8 cellular contexts compared by ENCODE assay signal in the genomic region with DNA sequence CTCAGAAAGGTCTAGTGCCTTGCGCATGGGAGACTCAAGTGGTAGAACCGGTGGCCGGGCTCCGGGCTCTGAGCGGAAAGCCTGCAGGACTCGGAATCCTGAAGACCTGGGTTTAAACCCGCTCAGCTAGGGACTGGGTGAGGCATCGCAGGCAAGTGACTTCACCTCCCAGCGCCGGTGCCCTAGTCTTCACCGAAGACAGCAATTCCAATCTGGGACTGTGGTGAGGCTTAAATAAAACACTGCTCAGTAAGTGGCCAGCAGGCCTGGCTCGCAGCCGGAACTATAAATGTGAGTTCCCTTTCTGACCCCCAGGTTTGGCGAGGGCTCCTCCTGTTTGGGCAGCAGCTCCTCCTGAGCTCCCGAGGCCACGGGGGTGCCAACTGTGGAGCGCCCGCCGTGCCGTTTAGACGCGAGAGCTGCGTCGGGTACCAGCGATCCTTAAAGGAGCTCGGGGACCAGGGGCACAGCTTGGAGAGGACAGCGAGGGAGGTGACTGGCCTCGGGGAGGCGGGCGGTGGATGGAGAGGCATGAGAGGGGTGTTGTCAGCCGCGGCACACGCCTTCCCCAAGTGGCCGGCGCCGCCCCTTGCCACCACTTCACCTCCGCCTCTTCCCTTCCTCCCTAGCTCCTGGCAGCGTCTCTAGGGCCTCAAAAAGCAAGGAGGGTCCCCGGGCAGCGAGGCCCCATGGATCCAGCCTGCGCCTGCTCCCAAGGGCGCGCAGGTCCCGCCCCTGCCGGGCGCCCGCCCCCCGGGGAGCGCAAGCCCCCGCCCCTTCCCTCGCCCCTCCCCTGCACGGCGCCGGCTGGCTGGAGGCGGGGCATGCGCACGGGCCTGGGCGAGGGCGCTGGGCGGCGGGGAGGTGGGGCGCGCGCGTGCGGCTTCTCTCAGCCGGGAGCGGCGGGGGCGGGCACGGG. TPM values are rescaled to one million over a fixed set of nuclear protein-coding genes. Genes with fewer than 3 reads are reported as not detected.
DNase-seq lines count a peak whose midpoint lies in the region; ATAC-seq and TF ChIP-seq lines count a peak whose summit lies in the region.

No MANE protein-coding gene starts in this region.

- in situ Hi-C loops in SK-MEL-5 (cut with HindIII; ENCODE audit: low pct_unique_long_range_greater_than_20kb, low sequenced_read_pairs) = no loop called here

- H3K9me2 ChIP-seq in MM.1S (replicated peaks; ENCODE audit: insufficient read depth, low read length) = no peaks in the 10 kb centered on the region

- no peaks in the 10 kb centered on the region for H3K36me3 Mint-ChIP-seq in activated naive CD4-positive, alpha-beta T cell treated with anti-CD3 and anti-CD28 coated beads for 36 hours (ENCODE audit: low read depth)

- H3K36me3 ChIP-seq in HEK293 (ENCODE audit: control insufficient read depth in 2 of 2, insufficient read depth in 1 of 2, low read length in 2 of 2) = no peaks in the 10 kb centered on the region
- H3K36me3 ChIP-seq in MM.1S (replicated peaks; ENCODE audit: insufficient read depth, low read length) = no peaks in the 10 kb centered on the region
- no peaks in the 10 kb centered on the region for H3K36me3 ChIP-seq in gastroesophageal sphincter

- POLR2A ChIA-PET in HEK293 (lab: Yijun Ruan, JAX) = interaction anchor here (0.6 to 1.1 kb wide), 2 partner anchors 9 to 914 kb away, joined by 3 to 5 read pairs; no protein-coding TSS in a partner anchor

- H3F3A ChIP-seq in MM.1S (ENCODE audit: insufficient read depth, low read length) = peaks cover 13% of the 10 kb centered on the region

- peak; percentile 63 to 81 for TF ChIP-seq POLR2A in gastroesophageal sphincter (IDR thresholded peaks at IDR 0.05)

- peak; percentile 53; the same call in 1 of the 2 replicates for TF ChIP-seq CTCF in HEK293 (tag by site-specific recombination; IDR thresholded peaks at IDR 0.05)
- TF ChIP-seq CTCF in MM.1S (IDR thresholded peaks at IDR 0.05; ENCODE audit: low read length) = no peak
- peak in 2 of 4 experiments; percentile 30 to 51 for TF ChIP-seq CTCF in gastroesophageal sphincter (IDR thresholded peaks at IDR 0.05)

- H3K79me2 ChIP-seq in MM.1S (ENCODE audit: low read length) = peaks cover 37% of the 10 kb centered on the region

- H3K27me3 Mint-ChIP-seq in activated naive CD4-positive, alpha-beta T cell treated with anti-CD3 and anti-CD28 coated beads for 36 hours (ENCODE audit: low read depth) = peaks cover 45% of the 10 kb centered on the region

- H4K20me1 ChIP-seq in MM.1S (ENCODE audit: insufficient read depth, low read length) = no peaks in the 10 kb centered on the region

- no peaks in the 10 kb centered on the region for H3K27me3 ChIP-seq in MM.1S (replicated peaks; ENCODE audit: insufficient read depth, low read length)
- no peaks in the 10 kb centered on the region for H3K27me3 ChIP-seq in gastroesophageal sphincter

- peak overlapping the region; percentile 80 for H3K4me3 Mint-ChIP-seq in activated naive CD4-positive, alpha-beta T cell treated with anti-CD3 and anti-CD28 coated beads for 36 hours

- H2AFZ ChIP-seq in MM.1S (ENCODE audit: low read length) = peak overlapping the region; percentile 71

- peaks cover 12% of the 10 kb centered on the region for H3K4me1 Mint-ChIP-seq in activated naive CD4-positive, alpha-beta T cell treated with anti-CD3 and anti-CD28 coated beads for 36 hours (ENCODE audit: low read depth)

- H3K4me3 ChIP-seq in HEK293 (ENCODE audit: low read depth, low read length) (peak overlapping the region; percentile 43), MM.1S (ENCODE audit: low read length) (peak overlapping the region; percentile 74), gastroesophageal sphincter (peak overlapping the region; percentile 43 to 84)

- H3K9ac ChIP-seq in MM.1S (ENCODE audit: low read length) = peak overlapping the region; percentile 41; the same call in 1 of the 2 replicates

- ATAC-seq in gastroesophageal sphincter = peak; percentile 91

- H3K9me3 ChIP-seq in HEK293 (ENCODE audit: control insufficient read depth, insufficient read depth, low read depth, low read length) (no peaks in the 10 kb centered on the region), MM.1S (replicated peaks; ENCODE audit: insufficient read depth, low read length) (no peaks in the 10 kb centered on the region), gastroesophageal sphincter (no peaks in the 10 kb centered on the region)

- CTCF ChIA-PET in HEK293 (lab: Yijun Ruan, JAX) = interaction anchor here (4.0 kb wide), 1 partner anchor 283 kb away, joined by 13 read pairs; no protein-coding TSS in a partner anchor
- CTCF ChIA-PET in activated naive CD4-positive, alpha-beta T cell treated with anti-CD3 and anti-CD28 coated beads for 36 hours (lab: Charles Lee) = interaction anchor here (1.3 kb wide), 1 partner anchor 279 kb away, joined by 3 read pairs; no protein-coding TSS in a partner anchor

- H3K27ac ChIP-seq in HEK293 (ENCODE audit: extremely low read depth, low read depth, low read length) (peak overlapping the region; percentile 57; the same call in 1 of the 2 replicates), MM.1S (ENCODE audit: low read length) (peak overlapping the region; percentile 24; the same call in 1 of the 2 replicates), gastroesophageal sphincter (peak overlapping the region; percentile 80 to 95 (median 91)), substantia nigra (ENCODE audit: low read depth, low read length, poor library complexity, severe bottlenecking) (peak overlapping the region; percentile 82)

- TF ChIP-seq EP300 in gastroesophageal sphincter (IDR thresholded peaks at IDR 0.05) = no peak

- H3K27ac Mint-ChIP-seq in activated naive CD4-positive, alpha-beta T cell treated with anti-CD3 and anti-CD28 coated beads for 36 hours = no peak overlapping the region

- H3K4me2 ChIP-seq in MM.1S (ENCODE audit: low read depth, low read length) = peak overlapping the region; percentile 97

- WGBS in gastroesophageal sphincter (ENCODE audit: low coverage in 1 of 2), 2 donors = 0 to 5% methylated on average over 9 to 10 of the region's 71 CpGs

- H3K4me1 ChIP-seq in HEK293 (ENCODE audit: control insufficient read depth, insufficient read depth, low read length) = peaks cover 6% of the 10 kb centered on the region
- peaks cover 18% of the 10 kb centered on the region for H3K4me1 ChIP-seq in MM.1S (ENCODE audit: low read length)
- H3K4me1 ChIP-seq in gastroesophageal sphincter = peaks cover 0 to 55% (median 2%) of the 10 kb centered on the region in 3 donors

- intact Hi-C loops in activated naive CD4-positive, alpha-beta T cell treated with anti-CD3 and anti-CD28 coated beads for 36 hours (cut with micrococcal nuclease) = loop anchor here (1.0 to 2.0 kb wide), 6 partner anchors 51 to 1208 kb away; a partner anchor contains a TSS

- no peaks in the 10 kb centered on the region for H3K9me3 Mint-ChIP-seq in activated naive CD4-positive, alpha-beta T cell treated with anti-CD3 and anti-CD28 coated beads for 36 hours

- peak; percentile 91 for DNase-seq in ELR (ENCODE audit: low read depth)
- peak; percentile 90 for DNase-seq in MM.1S
- DNase-seq in SK-MEL-5 (ENCODE audit: low read depth, low spot score) = peak; percentile 83
- peak; percentile 82 for DNase-seq in activated naive CD4-positive, alpha-beta T cell treated with anti-CD3 and anti-CD28 coated beads for 36 hours
- DNase-seq in nucleus accumbens (lab: John Stamatoyannopoulos, UW) = peak in 54 of 56 donors; percentile 51 to 92 (median 82)
- peak; percentile 19 to 95 (median 81) for DNase-seq in substantia nigra (lab: John Stamatoyannopoulos, UW)

TF ChIP-seq in HEK293, 187 proteins besides CTCF, POLR2A, EP300 and RAD21 (continues in another document):
- no peak for TF ChIP-seq ZNF529 (tag by site-specific recombination; IDR thresholded peaks at IDR 0.05; ENCODE audit: insufficient replicate concordance)
- TF ChIP-seq, protein P1, sequence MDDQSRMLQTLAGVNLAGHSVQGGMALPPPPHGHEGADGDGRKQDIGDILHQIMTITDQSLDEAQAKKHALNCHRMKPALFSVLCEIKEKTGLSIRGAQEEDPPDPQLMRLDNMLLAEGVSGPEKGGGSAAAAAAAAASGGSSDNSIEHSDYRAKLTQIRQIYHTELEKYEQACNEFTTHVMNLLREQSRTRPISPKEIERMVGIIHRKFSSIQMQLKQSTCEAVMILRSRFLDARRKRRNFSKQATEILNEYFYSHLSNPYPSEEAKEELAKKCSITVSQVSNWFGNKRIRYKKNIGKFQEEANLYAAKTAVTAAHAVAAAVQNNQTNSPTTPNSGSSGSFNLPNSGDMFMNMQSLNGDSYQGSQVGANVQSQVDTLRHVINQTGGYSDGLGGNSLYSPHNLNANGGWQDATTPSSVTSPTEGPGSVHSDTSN (CRISPR knock-in tag; IDR thresholded peaks at IDR 0.05) = no peak
- 0 out of 2 replicates have a peak, but pooled peaks have one; percentile 54 for TF ChIP-seq ZNF501 (tag by site-specific recombination; IDR thresholded peaks at IDR 0.05)
- TF ChIP-seq ZNF843 (tag by site-specific recombination; IDR thresholded peaks at IDR 0.05) = 0 out of 2 replicates have a peak, but pooled peaks have one; percentile 26
- TF ChIP-seq ZEB2 (tag by site-specific recombination; IDR thresholded peaks at IDR 0.05) = 0 out of 2 replicates have a peak, but pooled peaks have one; percentile 42
- no peak for TF ChIP-seq TRIM28 (IDR thresholded peaks at IDR 0.05; ENCODE audit: borderline replicate concordance, low read length)
- peak; percentile 88 for TF ChIP-seq SP3 (tag by site-specific recombination; IDR thresholded peaks at IDR 0.05)
- no peak for TF ChIP-seq ZNF660 (tag by site-specific recombination; IDR thresholded peaks at IDR 0.05)
- no peak for TF ChIP-seq ZNF302 (tag by site-specific recombination; IDR thresholded peaks at IDR 0.05; ENCODE audit: low read depth)
- TF ChIP-seq KLF10 (tag by site-specific recombination; IDR thresholded peaks at IDR 0.05) = peak; percentile 80
- peak; percentile 95 for TF ChIP-seq KLF1 (tag by site-specific recombination; IDR thresholded peaks at IDR 0.05)
- peak; percentile 83 for TF ChIP-seq ZNF335 (tag by site-specific recombination; conservative IDR thresholded peaks at IDR 0.05)
- no peak for TF ChIP-seq ZNF558 (tag by site-specific recombination; IDR thresholded peaks at IDR 0.05)
- TF ChIP-seq ZNF785 (tag by site-specific recombination; IDR thresholded peaks at IDR 0.05) = no peak
- TF ChIP-seq ZNF548 (tag by site-specific recombination; IDR thresholded peaks at IDR 0.05) = no peak
- peak; percentile 20; the same call in 1 of the 2 replicates for TF ChIP-seq KLF7 (tag by site-specific recombination; IDR thresholded peaks at IDR 0.05; ENCODE audit: borderline replicate concordance)
- TF ChIP-seq ZNF214 (tag by site-specific recombination; IDR thresholded peaks at IDR 0.05; ENCODE audit: borderline replicate concordance) = no peak
- peak; percentile 54; the same call in 1 of the 2 replicates for TF ChIP-seq KLF8 (tag by site-specific recombination; IDR thresholded peaks at IDR 0.05)

RNA-seq across cellular contexts. Expression of a gene that starts 0.7 kb away (rescaled TPM):
- total RNA-seq in SK-MEL-5 (2014; rRNA removed; shearing (Covaris generic)) = 3.8 and 6.6 TPM in 2 replicates
- polyA plus RNA-seq in SK-MEL-5 (2015; cell fraction: cytosol; rRNA removed) = 5.6 and 5.9 TPM in 2 replicates
- polyA plus RNA-seq in SK-MEL-5 (2015; cell fraction: nucleus; rRNA removed) = 13.9 and 21.7 TPM in 2 replicates
- under 1 TPM; 0.15 to 0.31 TPM for total RNA-seq in activated naive CD4-positive, alpha-beta T cell treated with anti-CD3 and anti-CD28 coated beads for 36 hours
- total RNA-seq in gastroesophageal sphincter = 10 to 100 TPM; 35.0 to 68.0 (median 51.4) TPM

Comparison
In these comparisons a context has a peak if more than half of its experiments do, and no peak if none do; other contexts are left out.
1. Peak in every context shown above with its lines: DNase-seq, ATAC-seq, H3K4me3 ChIP-seq and H3K27ac ChIP-seq.
2. H3K27ac ChIP-seq: peak in every context shown above with its lines; median percentile 91 in gastroesophageal sphincter; 82 in substantia nigra; 57 in HEK293; 24 in MM.1S.